ENCODE assay signal across 2 cellular contexts in the genomic region with DNA sequence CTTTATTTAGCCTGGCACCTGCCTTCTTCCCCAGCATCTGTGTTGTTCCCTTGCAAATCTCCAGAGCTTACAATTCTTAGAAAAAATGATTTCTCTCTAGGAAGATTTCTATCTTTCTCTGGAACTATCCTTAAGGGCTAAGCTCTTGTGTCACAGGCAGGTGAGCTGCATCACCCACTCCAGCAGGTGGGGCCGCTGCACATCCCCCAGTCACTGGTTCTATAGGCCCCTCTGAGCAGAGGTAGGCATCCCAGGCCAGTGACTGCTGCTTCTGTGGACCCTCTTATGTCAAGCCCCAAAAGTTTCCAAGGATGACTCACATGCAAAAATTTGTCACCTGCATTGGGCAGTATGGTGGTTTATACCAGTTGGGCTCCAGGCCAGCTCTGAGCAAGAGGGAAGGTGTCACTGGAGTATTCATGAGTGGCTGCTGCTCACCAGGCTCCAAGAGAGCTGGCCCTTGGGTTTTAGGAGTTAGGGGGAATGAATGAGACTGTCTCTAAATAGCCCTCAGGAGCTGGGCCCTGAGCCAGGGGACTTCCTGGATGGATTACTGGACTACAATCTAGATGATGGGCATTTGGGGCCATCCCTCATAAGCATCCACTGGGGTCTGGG.
TF ChIP-seq lines count a peak whose summit lies in the region.

No MANE protein-coding gene starts in this region.

TF ChIP-seq in HCT116, 20 proteins besides CTCF, POLR2A, EP300 and RAD21 (continued from another document):
- TF ChIP-seq, protein P1, sequence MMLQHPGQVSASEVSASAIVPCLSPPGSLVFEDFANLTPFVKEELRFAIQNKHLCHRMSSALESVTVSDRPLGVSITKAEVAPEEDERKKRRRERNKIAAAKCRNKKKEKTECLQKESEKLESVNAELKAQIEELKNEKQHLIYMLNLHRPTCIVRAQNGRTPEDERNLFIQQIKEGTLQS (IDR thresholded peaks at IDR 0.05): no peak
- TF ChIP-seq FOSL1 (IDR thresholded peaks at IDR 0.05; ENCODE audit: low read depth): no peak
- no peak for TF ChIP-seq SIN3A (IDR thresholded peaks at IDR 0.05; ENCODE audit: low read depth)
- TF ChIP-seq CEBPB (IDR thresholded peaks at IDR 0.05; ENCODE audit: low read depth): no peak
- TF ChIP-seq, protein P2, sequence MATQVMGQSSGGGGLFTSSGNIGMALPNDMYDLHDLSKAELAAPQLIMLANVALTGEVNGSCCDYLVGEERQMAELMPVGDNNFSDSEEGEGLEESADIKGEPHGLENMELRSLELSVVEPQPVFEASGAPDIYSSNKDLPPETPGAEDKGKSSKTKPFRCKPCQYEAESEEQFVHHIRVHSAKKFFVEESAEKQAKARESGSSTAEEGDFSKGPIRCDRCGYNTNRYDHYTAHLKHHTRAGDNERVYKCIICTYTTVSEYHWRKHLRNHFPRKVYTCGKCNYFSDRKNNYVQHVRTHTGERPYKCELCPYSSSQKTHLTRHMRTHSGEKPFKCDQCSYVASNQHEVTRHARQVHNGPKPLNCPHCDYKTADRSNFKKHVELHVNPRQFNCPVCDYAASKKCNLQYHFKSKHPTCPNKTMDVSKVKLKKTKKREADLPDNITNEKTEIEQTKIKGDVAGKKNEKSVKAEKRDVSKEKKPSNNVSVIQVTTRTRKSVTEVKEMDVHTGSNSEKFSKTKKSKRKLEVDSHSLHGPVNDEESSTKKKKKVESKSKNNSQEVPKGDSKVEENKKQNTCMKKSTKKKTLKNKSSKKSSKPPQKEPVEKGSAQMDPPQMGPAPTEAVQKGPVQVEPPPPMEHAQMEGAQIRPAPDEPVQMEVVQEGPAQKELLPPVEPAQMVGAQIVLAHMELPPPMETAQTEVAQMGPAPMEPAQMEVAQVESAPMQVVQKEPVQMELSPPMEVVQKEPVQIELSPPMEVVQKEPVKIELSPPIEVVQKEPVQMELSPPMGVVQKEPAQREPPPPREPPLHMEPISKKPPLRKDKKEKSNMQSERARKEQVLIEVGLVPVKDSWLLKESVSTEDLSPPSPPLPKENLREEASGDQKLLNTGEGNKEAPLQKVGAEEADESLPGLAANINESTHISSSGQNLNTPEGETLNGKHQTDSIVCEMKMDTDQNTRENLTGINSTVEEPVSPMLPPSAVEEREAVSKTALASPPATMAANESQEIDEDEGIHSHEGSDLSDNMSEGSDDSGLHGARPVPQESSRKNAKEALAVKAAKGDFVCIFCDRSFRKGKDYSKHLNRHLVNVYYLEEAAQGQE (IDR thresholded peaks at IDR 0.05; ENCODE audit: low read depth): no peak
- TF ChIP-seq POLR2AphosphoS5 (IDR thresholded peaks at IDR 0.05; ENCODE audit: low read depth, low read length): no peak
- TF ChIP-seq ZFX (IDR thresholded peaks at IDR 0.05): no peak

TF ChIP-seq in H1, 55 proteins besides CTCF, POLR2A, EP300 and RAD21 (continued from another document):
- TF ChIP-seq, protein P3, sequence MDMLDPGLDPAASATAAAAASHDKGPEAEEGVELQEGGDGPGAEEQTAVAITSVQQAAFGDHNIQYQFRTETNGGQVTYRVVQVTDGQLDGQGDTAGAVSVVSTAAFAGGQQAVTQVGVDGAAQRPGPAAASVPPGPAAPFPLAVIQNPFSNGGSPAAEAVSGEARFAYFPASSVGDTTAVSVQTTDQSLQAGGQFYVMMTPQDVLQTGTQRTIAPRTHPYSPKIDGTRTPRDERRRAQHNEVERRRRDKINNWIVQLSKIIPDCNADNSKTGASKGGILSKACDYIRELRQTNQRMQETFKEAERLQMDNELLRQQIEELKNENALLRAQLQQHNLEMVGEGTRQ (IDR thresholded peaks at IDR 0.05; ENCODE audit: low read length): no peak
- TF ChIP-seq TEAD4 (IDR thresholded peaks at IDR 0.05; ENCODE audit: low read depth, low read length) (no peak), CBX5 (IDR thresholded peaks at IDR 0.05; ENCODE audit: low read depth, low read length) (no peak), NRF1 (IDR thresholded peaks at IDR 0.05; ENCODE audit: low read depth, low read length) (no peak), CHD1 (IDR thresholded peaks at IDR 0.05; ENCODE audit: low read depth, low read length) (no peak), HDAC2 (IDR thresholded peaks at IDR 0.05; ENCODE audit: borderline replicate concordance in 1 of 2, low read depth in 2 of 2, low read length in 2 of 2) (no peak), YY1 (IDR thresholded peaks at IDR 0.05; ENCODE audit: low read depth, low read length) (no peak), HDAC6 (IDR thresholded peaks at IDR 0.05; ENCODE audit: low read depth, low read length) (no peak), GABPA (IDR thresholded peaks at IDR 0.05; ENCODE audit: borderline replicate concordance, insufficient read depth, low read length) (no peak), CTBP2 (IDR thresholded peaks at IDR 0.05; ENCODE audit: borderline replicate concordance, insufficient read depth, insufficient read length, low read length) (no peak), KDM4A (IDR thresholded peaks at IDR 0.05; ENCODE audit: low read depth, low read length, severe bottlenecking) (no peak)
- TF ChIP-seq, protein P1 (IDR thresholded peaks at IDR 0.05; ENCODE audit: insufficient read depth, low read depth, low read length): no peak
- TF ChIP-seq, protein P4, sequence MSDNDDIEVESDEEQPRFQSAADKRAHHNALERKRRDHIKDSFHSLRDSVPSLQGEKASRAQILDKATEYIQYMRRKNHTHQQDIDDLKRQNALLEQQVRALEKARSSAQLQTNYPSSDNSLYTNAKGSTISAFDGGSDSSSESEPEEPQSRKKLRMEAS (IDR thresholded peaks at IDR 0.05): no peak
- TF ChIP-seq, protein P5, sequence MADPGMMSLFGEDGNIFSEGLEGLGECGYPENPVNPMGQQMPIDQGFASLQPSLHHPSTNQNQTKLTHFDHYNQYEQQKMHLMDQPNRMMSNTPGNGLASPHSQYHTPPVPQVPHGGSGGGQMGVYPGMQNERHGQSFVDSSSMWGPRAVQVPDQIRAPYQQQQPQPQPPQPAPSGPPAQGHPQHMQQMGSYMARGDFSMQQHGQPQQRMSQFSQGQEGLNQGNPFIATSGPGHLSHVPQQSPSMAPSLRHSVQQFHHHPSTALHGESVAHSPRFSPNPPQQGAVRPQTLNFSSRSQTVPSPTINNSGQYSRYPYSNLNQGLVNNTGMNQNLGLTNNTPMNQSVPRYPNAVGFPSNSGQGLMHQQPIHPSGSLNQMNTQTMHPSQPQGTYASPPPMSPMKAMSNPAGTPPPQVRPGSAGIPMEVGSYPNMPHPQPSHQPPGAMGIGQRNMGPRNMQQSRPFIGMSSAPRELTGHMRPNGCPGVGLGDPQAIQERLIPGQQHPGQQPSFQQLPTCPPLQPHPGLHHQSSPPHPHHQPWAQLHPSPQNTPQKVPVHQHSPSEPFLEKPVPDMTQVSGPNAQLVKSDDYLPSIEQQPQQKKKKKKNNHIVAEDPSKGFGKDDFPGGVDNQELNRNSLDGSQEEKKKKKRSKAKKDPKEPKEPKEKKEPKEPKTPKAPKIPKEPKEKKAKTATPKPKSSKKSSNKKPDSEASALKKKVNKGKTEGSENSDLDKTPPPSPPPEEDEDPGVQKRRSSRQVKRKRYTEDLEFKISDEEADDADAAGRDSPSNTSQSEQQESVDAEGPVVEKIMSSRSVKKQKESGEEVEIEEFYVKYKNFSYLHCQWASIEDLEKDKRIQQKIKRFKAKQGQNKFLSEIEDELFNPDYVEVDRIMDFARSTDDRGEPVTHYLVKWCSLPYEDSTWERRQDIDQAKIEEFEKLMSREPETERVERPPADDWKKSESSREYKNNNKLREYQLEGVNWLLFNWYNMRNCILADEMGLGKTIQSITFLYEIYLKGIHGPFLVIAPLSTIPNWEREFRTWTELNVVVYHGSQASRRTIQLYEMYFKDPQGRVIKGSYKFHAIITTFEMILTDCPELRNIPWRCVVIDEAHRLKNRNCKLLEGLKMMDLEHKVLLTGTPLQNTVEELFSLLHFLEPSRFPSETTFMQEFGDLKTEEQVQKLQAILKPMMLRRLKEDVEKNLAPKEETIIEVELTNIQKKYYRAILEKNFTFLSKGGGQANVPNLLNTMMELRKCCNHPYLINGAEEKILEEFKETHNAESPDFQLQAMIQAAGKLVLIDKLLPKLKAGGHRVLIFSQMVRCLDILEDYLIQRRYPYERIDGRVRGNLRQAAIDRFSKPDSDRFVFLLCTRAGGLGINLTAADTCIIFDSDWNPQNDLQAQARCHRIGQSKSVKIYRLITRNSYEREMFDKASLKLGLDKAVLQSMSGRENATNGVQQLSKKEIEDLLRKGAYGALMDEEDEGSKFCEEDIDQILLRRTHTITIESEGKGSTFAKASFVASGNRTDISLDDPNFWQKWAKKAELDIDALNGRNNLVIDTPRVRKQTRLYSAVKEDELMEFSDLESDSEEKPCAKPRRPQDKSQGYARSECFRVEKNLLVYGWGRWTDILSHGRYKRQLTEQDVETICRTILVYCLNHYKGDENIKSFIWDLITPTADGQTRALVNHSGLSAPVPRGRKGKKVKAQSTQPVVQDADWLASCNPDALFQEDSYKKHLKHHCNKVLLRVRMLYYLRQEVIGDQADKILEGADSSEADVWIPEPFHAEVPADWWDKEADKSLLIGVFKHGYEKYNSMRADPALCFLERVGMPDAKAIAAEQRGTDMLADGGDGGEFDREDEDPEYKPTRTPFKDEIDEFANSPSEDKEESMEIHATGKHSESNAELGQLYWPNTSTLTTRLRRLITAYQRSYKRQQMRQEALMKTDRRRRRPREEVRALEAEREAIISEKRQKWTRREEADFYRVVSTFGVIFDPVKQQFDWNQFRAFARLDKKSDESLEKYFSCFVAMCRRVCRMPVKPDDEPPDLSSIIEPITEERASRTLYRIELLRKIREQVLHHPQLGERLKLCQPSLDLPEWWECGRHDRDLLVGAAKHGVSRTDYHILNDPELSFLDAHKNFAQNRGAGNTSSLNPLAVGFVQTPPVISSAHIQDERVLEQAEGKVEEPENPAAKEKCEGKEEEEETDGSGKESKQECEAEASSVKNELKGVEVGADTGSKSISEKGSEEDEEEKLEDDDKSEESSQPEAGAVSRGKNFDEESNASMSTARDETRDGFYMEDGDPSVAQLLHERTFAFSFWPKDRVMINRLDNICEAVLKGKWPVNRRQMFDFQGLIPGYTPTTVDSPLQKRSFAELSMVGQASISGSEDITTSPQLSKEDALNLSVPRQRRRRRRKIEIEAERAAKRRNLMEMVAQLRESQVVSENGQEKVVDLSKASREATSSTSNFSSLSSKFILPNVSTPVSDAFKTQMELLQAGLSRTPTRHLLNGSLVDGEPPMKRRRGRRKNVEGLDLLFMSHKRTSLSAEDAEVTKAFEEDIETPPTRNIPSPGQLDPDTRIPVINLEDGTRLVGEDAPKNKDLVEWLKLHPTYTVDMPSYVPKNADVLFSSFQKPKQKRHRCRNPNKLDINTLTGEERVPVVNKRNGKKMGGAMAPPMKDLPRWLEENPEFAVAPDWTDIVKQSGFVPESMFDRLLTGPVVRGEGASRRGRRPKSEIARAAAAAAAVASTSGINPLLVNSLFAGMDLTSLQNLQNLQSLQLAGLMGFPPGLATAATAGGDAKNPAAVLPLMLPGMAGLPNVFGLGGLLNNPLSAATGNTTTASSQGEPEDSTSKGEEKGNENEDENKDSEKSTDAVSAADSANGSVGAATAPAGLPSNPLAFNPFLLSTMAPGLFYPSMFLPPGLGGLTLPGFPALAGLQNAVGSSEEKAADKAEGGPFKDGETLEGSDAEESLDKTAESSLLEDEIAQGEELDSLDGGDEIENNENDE (IDR thresholded peaks at IDR 0.05; ENCODE audit: insufficient replicate concordance, low read length): no peak
